Comparison of ENCODE assay signal across 8 cellular contexts in genomic region chr15:59371458-59372351, GRCh38. TPM values are rescaled to one million over a fixed set of nuclear protein-coding genes. Genes with fewer than 3 reads are reported as not detected.
DNase-seq lines count a peak whose midpoint lies in the region; ATAC-seq and FAIRE-seq lines count a peak whose summit lies in the region.

No MANE protein-coding gene starts in this region.

- CTCF ChIA-PET in activated CD4-positive, alpha-beta memory T cell treated with anti-CD3 and anti-CD28 coated beads, Interleukin-2, amount 10 ng/mL, durations not matched to agents 7 days and 5 days (lab: Charles Lee): interaction anchor here (1.2 kb wide), 1 partner anchor 125 kb away, joined by 9 read pairs; no protein-coding TSS in a partner anchor

- peak overlapping the region; percentile 97 for H2AFZ ChIP-seq in neuron (ENCODE audit: low read depth, low read length)

- ATAC-seq in GM18867 (IDR thresholded peaks at IDR 0.05; ENCODE audit: unreplicated experiment): peak; percentile 25
- peak; percentile 25 for ATAC-seq in HG03442 (IDR thresholded peaks at IDR 0.05; ENCODE audit: unreplicated experiment)

- H3K4me3 ChIP-seq in neuron (ENCODE audit: low read length): peak overlapping the region; percentile 75

- H3K36me3 Mint-ChIP-seq in activated CD4-positive, alpha-beta memory T cell treated with anti-CD3 and anti-CD28 coated beads, Interleukin-2, amount 10 ng/mL, durations not matched to agents 7 days and 5 days (ENCODE audit: low read depth): peaks cover 9% of the 10 kb centered on the region

- POLR2A ChIA-PET in activated CD4-positive, alpha-beta memory T cell treated with anti-CD3 and anti-CD28 coated beads, Interleukin-2, amount 10 ng/mL, durations not matched to agents 7 days and 5 days (lab: Charles Lee): no interaction called here

- peaks cover 55% of the 10 kb centered on the region for H3K27me3 Mint-ChIP-seq in activated CD4-positive, alpha-beta memory T cell treated with anti-CD3 and anti-CD28 coated beads, Interleukin-2, amount 10 ng/mL, durations not matched to agents 7 days and 5 days

- H3K9me3 Mint-ChIP-seq in activated CD4-positive, alpha-beta memory T cell treated with anti-CD3 and anti-CD28 coated beads, Interleukin-2, amount 10 ng/mL, durations not matched to agents 7 days and 5 days: no peaks in the 10 kb centered on the region

- H3K4me1 ChIP-seq in neuron (ENCODE audit: insufficient read depth, low read length): peaks cover 8% of the 10 kb centered on the region

- no peaks in the 10 kb centered on the region for H3K36me3 ChIP-seq in neuron (ENCODE audit: insufficient read depth, low read length)

- peaks cover 33% of the 10 kb centered on the region for H3K4me1 Mint-ChIP-seq in activated CD4-positive, alpha-beta memory T cell treated with anti-CD3 and anti-CD28 coated beads, Interleukin-2, amount 10 ng/mL, durations not matched to agents 7 days and 5 days

- no peak for FAIRE-seq in frontal cortex (lab: Jason Lieb, UNC)

- no peaks in the 10 kb centered on the region for H3K27me3 ChIP-seq in neuron (ENCODE audit: insufficient read depth, low read length)

- peak overlapping the region; percentile 85 for H3K4me3 Mint-ChIP-seq in activated CD4-positive, alpha-beta memory T cell treated with anti-CD3 and anti-CD28 coated beads, Interleukin-2, amount 10 ng/mL, durations not matched to agents 7 days and 5 days

- no peak overlapping the region for H3K27ac Mint-ChIP-seq in activated CD4-positive, alpha-beta memory T cell treated with anti-CD3 and anti-CD28 coated beads, Interleukin-2, amount 10 ng/mL, durations not matched to agents 7 days and 5 days

- no peaks in the 10 kb centered on the region for H3K9me3 ChIP-seq in neuron (ENCODE audit: low read length)

- DNase-seq in AG08396 (ENCODE audit: low spot score): peak; percentile 80
- peak; percentile 23 for DNase-seq in activated CD4-positive, alpha-beta memory T cell treated with anti-CD3 and anti-CD28 coated beads, Interleukin-2, amount 10 ng/mL, durations not matched to agents 7 days and 5 days
- DNase-seq in frontal cortex (ENCODE audit: low spot score in 2 of 2): peak; percentile 78 to 87
- DNase-seq in DMS114 treated with DMSO at 0.1 percent for 48 hours (lab: John Stamatoyannopoulos, UW; ENCODE audit: unreplicated experiment): no peak
- no peak for DNase-seq in inferior parietal cortex (ENCODE audit: extremely low spot score)

RNA-seq across cellular contexts. Expression of gene MYO1E, which starts 1.0 kb away (rescaled TPM):
- total RNA-seq in activated CD4-positive, alpha-beta memory T cell treated with anti-CD3 and anti-CD28 coated beads, Interleukin-2, amount 10 ng/mL, durations not matched to agents 7 days and 5 days: 10 to 100 TPM; 40.8 to 46.1 TPM
- total RNA-seq in frontal cortex: 11.8 TPM

Comparison
In these comparisons a context has a peak if more than half of its experiments do, and no peak if none do; other contexts are left out.
1. DNase-seq: peak in AG08396 (single experiment), activated CD4-positive, alpha-beta memory T cell treated with anti-CD3 and anti-CD28 coated beads, Interleukin-2, amount 10 ng/mL, durations not matched to agents 7 days and 5 days (single experiment) and frontal cortex (2 of 2); none in DMS114 treated with DMSO at 0.1 percent for 48 hours (single experiment) and inferior parietal cortex (single experiment).